ENCODE assay signal across 14 cellular contexts in genomic region chr10:17109475-17110207, GRCh38. TPM values are rescaled to one million over a fixed set of nuclear protein-coding genes. Genes with fewer than 3 reads are reported as not detected.
A peak's percentile ranks its signal among the peaks of the same experiment; 100 is the strongest.
DNase-seq lines count a peak whose midpoint lies in the region; ATAC-seq and TF ChIP-seq lines count a peak whose summit lies in the region.
"Had no signal": no experiment of that assay in that cellular context is flagged by ENCODE, and none has a peak within 500 bp of the region (broad histone marks: within the 10 kb centered on the region; RNA-seq: fewer than 3 reads in every experiment).

No MANE protein-coding gene starts in this region.

- intact Hi-C loops in mammary epithelial cell (cut with micrococcal nuclease): no loop called here

- H3K4me1 ChIP-seq in mammary epithelial cell (ENCODE audit: insufficient read depth, low read length): peaks cover 21% of the 10 kb centered on the region
- H3K4me1 ChIP-seq in osteoblast (ENCODE audit: insufficient read depth, low read length): peaks cover 11% of the 10 kb centered on the region
- H3K4me1 ChIP-seq: adrenal gland; BLaER1 treated with 17β-estradiol and CSF1 and Interleukin-3, amounts not matched to agents 10 nM and 100 nM; tibial nerve had no signal

- CTCF ChIA-PET in mammary epithelial cell (lab: Charles Lee; ENCODE audit: low non-redundant PET): no interaction called here

- peak; percentile 21 for DNase-seq in activated CD8-positive, alpha-beta memory T cell treated with anti-CD3 and anti-CD28 coated beads, Interleukin-2, amount 50 U/mL, for 4 hours
- no peak for DNase-seq in activated CD8-positive, alpha-beta memory T cell treated with anti-CD3 and anti-CD28 coated beads for 24 hours
- peak; percentile 50 for DNase-seq in MG63
- DNase-seq in mammary epithelial cell: peak; percentile 66
- DNase-seq in osteoblast (ENCODE audit: insufficient read length, low spot score, missing footprints): peak; percentile 89
- DNase-seq in SKM-1 (lab: John Stamatoyannopoulos, UW; ENCODE audit: unreplicated experiment): no peak
- DNase-seq: activated B cell treated with CpG ODN at 0.5 μM for 24 hours, erythroblast, NCI-H2081 treated with DMSO at 0.1 percent for 48 hours had no signal

- ATAC-seq in GM21576 (IDR thresholded peaks at IDR 0.05; ENCODE audit: unreplicated experiment) (no peak), GM18907 (IDR thresholded peaks at IDR 0.05; ENCODE audit: unreplicated experiment) (no peak)

- no peak overlapping the region for H2AFZ ChIP-seq in mammary epithelial cell (ENCODE audit: low read depth, low read length)
- no peak overlapping the region for H2AFZ ChIP-seq in osteoblast (ENCODE audit: low read length)

- H3K9ac ChIP-seq in mammary epithelial cell (ENCODE audit: insufficient read depth, low read length): no peak overlapping the region
- H3K9ac ChIP-seq: BLaER1 treated with 17β-estradiol and CSF1 and Interleukin-3, amounts not matched to agents 10 nM and 100 nM had no signal

- no peak overlapping the region for H3K27ac ChIP-seq in mammary epithelial cell (ENCODE audit: insufficient read depth, low read depth, low read length)
- peak overlapping the region; percentile 0 for H3K27ac ChIP-seq in osteoblast (ENCODE audit: low read depth, low read length)
- H3K27ac ChIP-seq: adrenal gland; BLaER1 treated with 17β-estradiol and CSF1 and Interleukin-3, amounts not matched to agents 10 nM and 100 nM; tibial nerve had no signal

- no peaks in the 10 kb centered on the region for H3K27me3 ChIP-seq in MG63
- H3K27me3 ChIP-seq in mammary epithelial cell (ENCODE audit: insufficient read depth, low read length): no peaks in the 10 kb centered on the region
- H3K27me3 ChIP-seq in osteoblast (ENCODE audit: insufficient read depth, low read length): no peaks in the 10 kb centered on the region
- H3K27me3 ChIP-seq: adrenal gland; BLaER1 treated with 17β-estradiol and CSF1 and Interleukin-3, amounts not matched to agents 10 nM and 100 nM; tibial nerve had no signal

- WGBS in mammary epithelial cell (ENCODE audit: low coverage, missing lambda C conversion rate): 86% methylated on average over 3 of the region's 3 CpGs

- in situ Hi-C loops in mammary epithelial cell (cut with MboI; ENCODE audit: low sequenced_read_pairs in 2 of 2): no loop called here

- H3K9me3 ChIP-seq in MG63: no peaks in the 10 kb centered on the region
- no peaks in the 10 kb centered on the region for H3K9me3 ChIP-seq in mammary epithelial cell (replicated peaks; ENCODE audit: insufficient read depth, low read length)
- no peaks in the 10 kb centered on the region for H3K9me3 ChIP-seq in osteoblast (ENCODE audit: low read depth, low read length)
- H3K9me3 ChIP-seq: adrenal gland; BLaER1 treated with 17β-estradiol and CSF1 and Interleukin-3, amounts not matched to agents 10 nM and 100 nM; tibial nerve had no signal

- no peaks in the 10 kb centered on the region for H3K36me3 ChIP-seq in MG63
- H3K36me3 ChIP-seq in mammary epithelial cell (ENCODE audit: insufficient read depth, low read length): no peaks in the 10 kb centered on the region
- H3K36me3 ChIP-seq in osteoblast (ENCODE audit: insufficient read depth, low read length): no peaks in the 10 kb centered on the region
- H3K36me3 ChIP-seq: adrenal gland; BLaER1 treated with 17β-estradiol and CSF1 and Interleukin-3, amounts not matched to agents 10 nM and 100 nM; tibial nerve had no signal

- no TSS peak for BruUV-seq in mammary epithelial cell (replicated peaks; lab: Mats Ljungman, UMichigan)

- TF ChIP-seq CTCF in mammary epithelial cell (conservative IDR thresholded peaks at IDR 0.05 in 1 of 2, IDR thresholded peaks at IDR 0.05 in 1 of 2; ENCODE audit: extremely low read depth in 1 of 2, insufficient read depth in 1 of 2, low read depth in 1 of 2, low read length in 2 of 2) (no peak), osteoblast (IDR thresholded peaks at IDR 0.05; ENCODE audit: extremely low read depth, low read depth, low read length) (no peak)

- H3K79me2 ChIP-seq in mammary epithelial cell (ENCODE audit: insufficient read depth, low read length) (no peaks in the 10 kb centered on the region), osteoblast (ENCODE audit: insufficient read depth, low read length) (no peaks in the 10 kb centered on the region)

- dilution Hi-C loops in mammary epithelial cell (cut with HindIII; ENCODE audit: low sequenced_read_pairs): no loop called here

- H4K20me1 ChIP-seq in mammary epithelial cell (ENCODE audit: insufficient read depth, low read length) (no peaks in the 10 kb centered on the region), osteoblast (ENCODE audit: insufficient read depth, low read length) (no peaks in the 10 kb centered on the region)
- H4K20me1 ChIP-seq: BLaER1 treated with 17β-estradiol and CSF1 and Interleukin-3, amounts not matched to agents 10 nM and 100 nM had no signal

- H3K4me3 ChIP-seq in MG63 (no peak overlapping the region), mammary epithelial cell (replicated peaks in 1 of 3; ENCODE audit: insufficient read depth in 1 of 3, low read depth in 2 of 3, low read length in 3 of 3) (no peak overlapping the region), osteoblast (ENCODE audit: insufficient read depth, low read length) (no peak overlapping the region)
- H3K4me3 ChIP-seq: adrenal gland; BLaER1 treated with 17β-estradiol and CSF1 and Interleukin-3, amounts not matched to agents 10 nM and 100 nM; tibial nerve had no signal

- no peak overlapping the region for H3K4me2 ChIP-seq in mammary epithelial cell (ENCODE audit: insufficient read depth, low read depth, low read length)
- no peak overlapping the region for H3K4me2 ChIP-seq in osteoblast (ENCODE audit: insufficient read depth, low read length)
- H3K4me2 ChIP-seq: BLaER1 treated with 17β-estradiol and CSF1 and Interleukin-3, amounts not matched to agents 10 nM and 100 nM had no signal

RNA-seq across cellular contexts. Expression of gene CUBN, which starts 20.0 kb away (rescaled TPM):
- 0.10 and 8.9 TPM in 2 replicates for total RNA-seq in MG63 (2014; rRNA removed; shearing (Covaris generic); ENCODE audit: low replicate concordance)
- total RNA-seq in mammary epithelial cell: under 1 TPM; 0.28 to 0.67 TPM
- 0.06 TPM for polyA plus RNA-seq in mammary epithelial cell
- polyA minus RNA-seq in mammary epithelial cell: 0.36 TPM
- total RNA-seq in osteoblast: 0.88 and 1.1 TPM in 2 replicates

Comparison
In these comparisons a context has a peak if more than half of its experiments do, and no peak if none do; other contexts are left out.
1. DNase-seq: peak in activated CD8-positive, alpha-beta memory T cell treated with anti-CD3 and anti-CD28 coated beads, Interleukin-2, amount 50 U/mL, for 4 hours (single experiment), MG63 (single experiment), mammary epithelial cell (single experiment) and osteoblast (single experiment); none in activated CD8-positive, alpha-beta memory T cell treated with anti-CD3 and anti-CD28 coated beads for 24 hours (single experiment) and SKM-1 (single experiment).